Comparison of ENCODE assay signal across 8 cellular contexts in the genomic region with DNA sequence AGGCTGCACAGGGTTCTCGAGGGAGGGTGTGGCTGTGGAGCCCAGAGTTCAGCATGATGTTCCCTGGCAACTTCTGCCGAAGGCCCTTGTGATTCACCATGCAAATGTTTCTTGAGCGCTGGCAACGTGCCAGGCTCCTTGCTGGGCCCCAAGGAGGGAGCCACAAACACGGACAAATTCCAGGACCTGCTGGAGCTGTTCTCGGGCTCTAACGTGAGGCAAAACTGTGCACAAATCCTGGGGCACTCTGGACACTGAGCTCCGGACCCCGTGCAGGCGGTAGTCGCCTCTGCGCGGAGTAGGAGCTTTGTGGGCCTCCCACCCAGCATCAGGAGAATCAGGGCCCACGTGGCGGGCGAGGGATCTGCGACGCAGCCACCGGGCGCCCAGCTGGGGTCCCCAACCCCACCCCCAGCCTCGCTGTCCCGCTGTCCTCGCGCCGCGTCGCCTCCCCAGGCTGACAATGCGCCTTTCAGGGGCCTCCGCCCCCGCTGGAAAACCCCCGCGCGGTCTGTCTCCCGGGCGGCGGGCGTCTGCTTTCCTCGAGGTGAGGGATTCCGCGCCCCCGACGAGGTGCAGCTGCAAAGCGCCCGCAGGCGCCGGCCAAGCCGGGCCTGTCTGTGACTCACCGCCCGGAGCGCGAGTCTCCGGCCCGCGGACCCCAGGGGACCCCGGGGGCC. TPM values are rescaled to one million over a fixed set of nuclear protein-coding genes. Genes with fewer than 3 reads are reported as not detected.
DNase-seq lines count a peak whose midpoint lies in the region; ATAC-seq and TF ChIP-seq lines count a peak whose summit lies in the region.

No MANE protein-coding gene starts in this region.

- H3K36me3 Mint-ChIP-seq in mesothelial cell of epicardium, result no peaks in the 10 kb centered on the region

- H3K27me3 Mint-ChIP-seq in mesothelial cell of epicardium (ENCODE audit: low read depth), result no peaks in the 10 kb centered on the region

- DNase-seq in AG20443 (ENCODE audit: low spot score) (peak; percentile 81), NCI-H146 (lab: John Stamatoyannopoulos, UW) (peak; percentile 59), dedifferentiated amniotic fluid mesenchymal stem cell (ENCODE audit: extremely low spot score) (peak; percentile 51), mesothelial cell of epicardium (ENCODE audit: low spot score in 2 of 2, unreplicated experiment in 2 of 2) (peak; percentile 34 to 51), NOMO-1 treated with DMSO at 0.1 percent for 48 hours (lab: John Stamatoyannopoulos, UW; ENCODE audit: unreplicated experiment) (no peak), putamen (ENCODE audit: low spot score) (no peak), GM13977 (ENCODE audit: low spot score) (no peak)

- in situ Hi-C loops in GM13977 (cut with MboI; ENCODE audit: low pct_unique_long_range_greater_than_20kb, low sequenced_read_pairs, unreplicated experiment), result no loop called here

- H3K9me3 Mint-ChIP-seq in mesothelial cell of epicardium, result no peaks in the 10 kb centered on the region

- no peak overlapping the region for H3K4me3 Mint-ChIP-seq in mesothelial cell of epicardium

- peaks cover 56% of the 10 kb centered on the region for H3K4me1 Mint-ChIP-seq in mesothelial cell of epicardium

- H3K27ac Mint-ChIP-seq in mesothelial cell of epicardium, result no peak overlapping the region

- no peak for TF ChIP-seq CTCF in mesothelial cell of epicardium (IDR thresholded peaks at IDR 0.05; ENCODE audit: unreplicated experiment)
- TF ChIP-seq CTCF in GM13977 (IDR thresholded peaks at IDR 0.05; ENCODE audit: extremely low read depth, insufficient read depth, missing control alignments), result no peak

- no peak for ATAC-seq in GM21381 (IDR thresholded peaks at IDR 0.05; ENCODE audit: unreplicated experiment)

RNA-seq across cellular contexts. Expression of gene SCUBE3, which starts 31.7 kb away (rescaled TPM):
- 51.9 to 54.8 TPM (median 53.2 TPM) in 3 replicates for total RNA-seq in mesothelial cell of epicardium

RNA-seq across cellular contexts. Expression of gene TCP11, which starts 40.9 kb away (rescaled TPM):
- 0.20 to 0.24 TPM (median 0.20 TPM) in 3 replicates for total RNA-seq in mesothelial cell of epicardium

Comparison
In these comparisons a context has a peak if more than half of its experiments do, and no peak if none do; other contexts are left out.
1. DNase-seq: peak in AG20443 (single experiment), NCI-H146 (single experiment), dedifferentiated amniotic fluid mesenchymal stem cell (single experiment) and mesothelial cell of epicardium (2 of 2); none in NOMO-1 treated with DMSO at 0.1 percent for 48 hours (single experiment), putamen (single experiment) and GM13977 (single experiment).